In genomic region chr1:84387480-84388163, GRCh38 we compare ENCODE assay signal across 1 cellular context.
TF ChIP-seq lines count a peak whose summit lies in the region.

No MANE protein-coding gene starts in this region.

TF ChIP-seq in GM23338, 12 proteins besides CTCF, POLR2A, EP300 and RAD21:
- TF ChIP-seq, protein P1, sequence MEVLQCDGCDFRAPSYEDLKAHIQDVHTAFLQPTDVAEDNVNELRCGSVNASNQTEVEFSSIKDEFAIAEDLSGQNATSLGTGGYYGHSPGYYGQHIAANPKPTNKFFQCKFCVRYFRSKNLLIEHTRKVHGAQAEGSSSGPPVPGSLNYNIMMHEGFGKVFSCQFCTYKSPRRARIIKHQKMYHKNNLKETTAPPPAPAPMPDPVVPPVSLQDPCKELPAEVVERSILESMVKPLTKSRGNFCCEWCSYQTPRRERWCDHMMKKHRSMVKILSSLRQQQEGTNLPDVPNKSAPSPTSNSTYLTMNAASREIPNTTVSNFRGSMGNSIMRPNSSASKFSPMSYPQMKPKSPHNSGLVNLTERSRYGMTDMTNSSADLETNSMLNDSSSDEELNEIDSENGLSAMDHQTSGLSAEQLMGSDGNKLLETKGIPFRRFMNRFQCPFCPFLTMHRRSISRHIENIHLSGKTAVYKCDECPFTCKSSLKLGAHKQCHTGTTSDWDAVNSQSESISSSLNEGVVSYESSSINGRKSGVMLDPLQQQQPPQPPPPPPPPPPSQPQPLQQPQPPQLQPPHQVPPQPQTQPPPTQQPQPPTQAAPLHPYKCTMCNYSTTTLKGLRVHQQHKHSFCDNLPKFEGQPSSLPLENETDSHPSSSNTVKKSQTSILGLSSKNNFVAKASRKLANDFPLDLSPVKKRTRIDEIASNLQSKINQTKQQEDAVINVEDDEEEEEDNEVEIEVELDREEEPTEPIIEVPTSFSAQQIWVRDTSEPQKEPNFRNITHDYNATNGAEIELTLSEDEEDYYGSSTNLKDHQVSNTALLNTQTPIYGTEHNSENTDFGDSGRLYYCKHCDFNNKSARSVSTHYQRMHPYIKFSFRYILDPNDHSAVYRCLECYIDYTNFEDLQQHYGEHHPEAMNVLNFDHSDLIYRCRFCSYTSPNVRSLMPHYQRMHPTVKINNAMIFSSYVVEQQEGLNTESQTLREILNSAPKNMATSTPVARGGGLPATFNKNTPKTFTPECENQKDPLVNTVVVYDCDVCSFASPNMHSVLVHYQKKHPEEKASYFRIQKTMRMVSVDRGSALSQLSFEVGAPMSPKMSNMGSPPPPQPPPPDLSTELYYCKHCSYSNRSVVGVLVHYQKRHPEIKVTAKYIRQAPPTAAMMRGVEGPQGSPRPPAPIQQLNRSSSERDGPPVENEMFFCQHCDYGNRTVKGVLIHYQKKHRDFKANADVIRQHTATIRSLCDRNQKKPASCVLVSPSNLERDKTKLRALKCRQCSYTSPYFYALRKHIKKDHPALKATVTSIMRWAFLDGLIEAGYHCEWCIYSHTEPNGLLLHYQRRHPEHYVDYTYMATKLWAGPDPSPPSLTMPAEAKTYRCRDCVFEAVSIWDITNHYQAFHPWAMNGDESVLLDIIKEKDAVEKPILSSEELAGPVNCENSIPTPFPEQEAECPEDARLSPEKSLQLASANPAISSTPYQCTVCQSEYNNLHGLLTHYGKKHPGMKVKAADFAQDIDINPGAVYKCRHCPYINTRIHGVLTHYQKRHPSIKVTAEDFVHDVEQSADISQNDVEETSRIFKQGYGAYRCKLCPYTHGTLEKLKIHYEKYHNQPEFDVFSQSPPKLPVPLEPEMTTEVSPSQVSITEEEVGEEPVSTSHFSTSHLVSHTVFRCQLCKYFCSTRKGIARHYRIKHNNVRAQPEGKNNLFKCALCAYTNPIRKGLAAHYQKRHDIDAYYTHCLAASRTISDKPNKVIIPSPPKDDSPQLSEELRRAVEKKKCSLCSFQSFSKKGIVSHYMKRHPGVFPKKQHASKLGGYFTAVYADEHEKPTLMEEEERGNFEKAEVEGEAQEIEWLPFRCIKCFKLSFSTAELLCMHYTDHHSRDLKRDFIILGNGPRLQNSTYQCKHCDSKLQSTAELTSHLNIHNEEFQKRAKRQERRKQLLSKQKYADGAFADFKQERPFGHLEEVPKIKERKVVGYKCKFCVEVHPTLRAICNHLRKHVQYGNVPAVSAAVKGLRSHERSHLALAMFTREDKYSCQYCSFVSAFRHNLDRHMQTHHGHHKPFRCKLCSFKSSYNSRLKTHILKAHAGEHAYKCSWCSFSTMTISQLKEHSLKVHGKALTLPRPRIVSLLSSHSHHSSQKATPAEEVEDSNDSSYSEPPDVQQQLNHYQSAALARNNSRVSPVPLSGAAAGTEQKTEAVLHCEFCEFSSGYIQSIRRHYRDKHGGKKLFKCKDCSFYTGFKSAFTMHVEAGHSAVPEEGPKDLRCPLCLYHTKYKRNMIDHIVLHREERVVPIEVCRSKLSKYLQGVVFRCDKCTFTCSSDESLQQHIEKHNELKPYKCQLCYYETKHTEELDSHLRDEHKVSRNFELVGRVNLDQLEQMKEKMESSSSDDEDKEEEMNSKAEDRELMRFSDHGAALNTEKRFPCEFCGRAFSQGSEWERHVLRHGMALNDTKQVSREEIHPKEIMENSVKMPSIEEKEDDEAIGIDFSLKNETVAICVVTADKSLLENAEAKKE (CRISPR knock-in tag; IDR thresholded peaks at IDR 0.05) = no peak
